12 cellular contexts compared by ENCODE assay signal in genomic region chr3:47542614-47543173, GRCh38. TPM values are rescaled to one million over a fixed set of nuclear protein-coding genes. Genes with fewer than 3 reads are reported as not detected.
DNase-seq lines count a peak whose midpoint lies in the region; ATAC-seq and TF ChIP-seq lines count a peak whose summit lies in the region.
"Had no signal": no experiment of that assay in that cellular context is flagged by ENCODE, and none has a peak within 500 bp of the region (broad histone marks: within the 10 kb centered on the region; RNA-seq: fewer than 3 reads in every experiment).

No MANE protein-coding gene starts in this region.

- no peak overlapping the region for H3K4me2 ChIP-seq in neural progenitor cell

- peaks cover 6% of the 10 kb centered on the region for H3K27me3 Mint-ChIP-seq in neural progenitor cell (ENCODE audit: insufficient read depth, low read depth)
- H3K27me3 Mint-ChIP-seq in T-helper 17 cell = peaks cover 17% of the 10 kb centered on the region
- peaks cover 0 to 6% of the 10 kb centered on the region in 2 donors for H3K27me3 Mint-ChIP-seq in natural killer cell (ENCODE audit: low read depth in 2 of 2)

- no peak overlapping the region for H3K27ac Mint-ChIP-seq in neural progenitor cell
- no peak overlapping the region for H3K27ac Mint-ChIP-seq in T-helper 17 cell
- H3K27ac Mint-ChIP-seq in natural killer cell = no peak overlapping the region

- H3F3A ChIP-seq in neural progenitor cell (ENCODE audit: low read depth) = no peaks in the 10 kb centered on the region

- peak; percentile 3 for DNase-seq in DMS 273 (lab: John Stamatoyannopoulos, UW; ENCODE audit: unreplicated experiment)
- no peak for DNase-seq in DMS 273 treated with DMSO at 0.1 percent for 48 hours (lab: John Stamatoyannopoulos, UW)
- DNase-seq in fibroblast of mammary gland (ENCODE audit: low read depth) = peak; percentile 60
- no peak for DNase-seq in neural progenitor cell (ENCODE audit: low spot score)
- DNase-seq in upper lobe of right lung = peak; percentile 64
- DNase-seq in T-helper 17 cell = no peak
- no peak for DNase-seq in natural killer cell
- DNase-seq in COR-L47 (lab: John Stamatoyannopoulos, UW) = no peak
- DNase-seq: DMS53, lower lobe of right lung, SHP77 treated with DMSO at 0.1 percent for 48 hours had no signal

- H3K27ac ChIP-seq in neural progenitor cell (no peak overlapping the region), upper lobe of right lung (no peak overlapping the region)
- H3K27ac ChIP-seq: 22Rv1, lower lobe of right lung had no signal

- H3K4me3 Mint-ChIP-seq in neural progenitor cell = no peak overlapping the region
- no peak overlapping the region for H3K4me3 Mint-ChIP-seq in T-helper 17 cell
- no peak overlapping the region for H3K4me3 Mint-ChIP-seq in natural killer cell

- peaks cover 4% of the 10 kb centered on the region for H3K9me3 Mint-ChIP-seq in neural progenitor cell
- no peaks in the 10 kb centered on the region for H3K9me3 Mint-ChIP-seq in natural killer cell

- intact Hi-C loops in upper lobe of right lung (cut with DNase I) (no loop called here), natural killer cell (cut with micrococcal nuclease) (no loop called here)

- TF ChIP-seq CTCF in fibroblast of mammary gland (conservative IDR thresholded peaks at IDR 0.05; ENCODE audit: control insufficient read depth, insufficient read depth, low read depth, low read length) = no peak
- no peak for TF ChIP-seq CTCF in neural progenitor cell (IDR thresholded peaks at IDR 0.05)
- no peak for TF ChIP-seq CTCF in upper lobe of right lung (IDR thresholded peaks at IDR 0.05)
- no peak for TF ChIP-seq CTCF in natural killer cell (IDR thresholded peaks at IDR 0.05)

- H3K4me3 ChIP-seq in fibroblast of mammary gland (ENCODE audit: control insufficient read depth, low read depth, low read length) = no peak overlapping the region
- H3K4me3 ChIP-seq in neural progenitor cell = no peak overlapping the region
- no peak overlapping the region for H3K4me3 ChIP-seq in upper lobe of right lung
- H3K4me3 ChIP-seq: lower lobe of right lung had no signal

- H3K27me3 ChIP-seq in neural progenitor cell = no peaks in the 10 kb centered on the region
- H3K27me3 ChIP-seq in upper lobe of right lung = no peaks in the 10 kb centered on the region

- H3K4me1 Mint-ChIP-seq in neural progenitor cell (peaks cover 16% of the 10 kb centered on the region), T-helper 17 cell (no peaks in the 10 kb centered on the region), natural killer cell (no peaks in the 10 kb centered on the region)

- H3K4me1 ChIP-seq in neural progenitor cell (peaks cover 11% of the 10 kb centered on the region), upper lobe of right lung (no peaks in the 10 kb centered on the region)
- H3K4me1 ChIP-seq: lower lobe of right lung had no signal

- H3K9me3 ChIP-seq in neural progenitor cell (ENCODE audit: low read depth) (no peaks in the 10 kb centered on the region), upper lobe of right lung (no peaks in the 10 kb centered on the region), T-helper 17 cell (ENCODE audit: control insufficient read depth, low read length, poor library complexity, severe bottlenecking) (no peaks in the 10 kb centered on the region)
- H3K9me3 ChIP-seq: lower lobe of right lung had no signal

- no peaks in the 10 kb centered on the region for H3K36me3 ChIP-seq in neural progenitor cell
- no peaks in the 10 kb centered on the region for H3K36me3 ChIP-seq in upper lobe of right lung
- H3K36me3 ChIP-seq: lower lobe of right lung had no signal

- no peak overlapping the region for H3K9ac ChIP-seq in neural progenitor cell

- ATAC-seq in upper lobe of right lung (peak; percentile 49), T-helper 17 cell (no peak), natural killer cell (no peak)

- peak overlapping the region; percentile 4 for H2AFZ ChIP-seq in neural progenitor cell (replicated peaks)

- H3K36me3 Mint-ChIP-seq in neural progenitor cell (no peaks in the 10 kb centered on the region), T-helper 17 cell (ENCODE audit: low read depth) (no peaks in the 10 kb centered on the region), natural killer cell (no peaks in the 10 kb centered on the region)

- H3K79me2 ChIP-seq in neural progenitor cell (ENCODE audit: low read depth) = no peaks in the 10 kb centered on the region

- H4K20me1 ChIP-seq in neural progenitor cell (ENCODE audit: low read depth) = no peaks in the 10 kb centered on the region

RNA-seq across cellular contexts. Expression of gene ELP6, which starts 29.2 kb away (rescaled TPM):
- total RNA-seq in neural progenitor cell (ENCODE audit: low replicate concordance) (32.9 and 55.1 TPM in 2 replicates), upper lobe of right lung (17.9 TPM), T-helper 17 cell (10 to 100 TPM; 17.1 to 24.3 TPM), natural killer cell (10 to 100 TPM; 18.1 to 37.4 (median 33.4) TPM)

RNA-seq across cellular contexts. Expression of gene CSPG5, which starts 36.0 kb away (rescaled TPM):
- total RNA-seq in neural progenitor cell (ENCODE audit: low replicate concordance) (1.7 and 4.6 TPM in 2 replicates), upper lobe of right lung (5.4 TPM), T-helper 17 cell (under 1 TPM; 0.21 to 0.35 TPM), natural killer cell (under 1 TPM; 0.07 to 0.63 (median 0.23) TPM)

Comparison
In these comparisons a context has a peak if more than half of its experiments do, and no peak if none do; other contexts are left out.
1. DNase-seq: peak in DMS 273 (single experiment), fibroblast of mammary gland (single experiment) and upper lobe of right lung (single experiment); none in DMS 273 treated with DMSO at 0.1 percent for 48 hours (single experiment), neural progenitor cell (single experiment), T-helper 17 cell (0 of 3), natural killer cell (single experiment) and COR-L47 (single experiment).